ENCODE assay signal across 16 cellular contexts in the genomic region with DNA sequence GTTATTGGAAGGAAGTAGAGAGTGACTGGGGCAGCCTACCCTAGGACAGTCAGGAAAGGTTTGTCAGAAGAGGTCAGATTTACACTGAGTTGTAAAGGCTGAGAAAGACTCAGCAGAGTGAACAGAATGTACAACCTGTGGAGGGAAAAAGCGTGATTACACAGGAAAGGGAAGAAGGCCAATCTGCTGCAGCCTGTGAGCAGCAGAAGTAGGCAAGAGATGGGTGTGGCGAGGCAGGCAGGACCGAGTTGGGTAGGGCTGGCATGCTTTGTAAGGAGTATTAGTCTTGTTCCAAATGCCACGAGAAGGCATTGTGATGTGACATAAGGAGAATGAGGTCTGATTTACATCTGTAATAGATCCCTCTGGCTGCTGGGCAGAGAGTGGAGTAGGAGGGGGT. TPM values are rescaled to one million over a fixed set of nuclear protein-coding genes. Genes with fewer than 3 reads are reported as not detected.
A peak's percentile ranks its signal among the peaks of the same experiment; 100 is the strongest.
DNase-seq lines count a peak whose midpoint lies in the region; ATAC-seq and TF ChIP-seq lines count a peak whose summit lies in the region.
"Had no signal": no experiment of that assay in that cellular context is flagged by ENCODE, and none has a peak within 500 bp of the region (broad histone marks: within the 10 kb centered on the region; RNA-seq: fewer than 3 reads in every experiment).

No MANE protein-coding gene starts in this region.

- no peaks in the 10 kb centered on the region for H3K27me3 ChIP-seq in esophagus muscularis mucosa
- H3K27me3 ChIP-seq in muscle layer of duodenum (ENCODE audit: low read depth, low read length), result no peaks in the 10 kb centered on the region
- no peaks in the 10 kb centered on the region for H3K27me3 ChIP-seq in upper lobe of right lung
- H3K27me3 ChIP-seq: testis had no signal

- TF ChIP-seq POLR2A in esophagus muscularis mucosa (IDR thresholded peaks at IDR 0.05; ENCODE audit: low read depth), result no peak

- H3K36me3 ChIP-seq in esophagus muscularis mucosa, result no peaks in the 10 kb centered on the region
- no peaks in the 10 kb centered on the region for H3K36me3 ChIP-seq in muscle layer of duodenum (ENCODE audit: control insufficient read depth in 1 of 2, insufficient read depth in 2 of 2, low read length in 2 of 2)
- H3K36me3 ChIP-seq in upper lobe of right lung, result no peaks in the 10 kb centered on the region
- H3K36me3 ChIP-seq: prostate gland had no signal

- H3K4me1 ChIP-seq in esophagus muscularis mucosa (peaks cover 23 to 77% (median 72%) of the 10 kb centered on the region in 4 donors), muscle layer of duodenum (ENCODE audit: control insufficient read depth in 1 of 2, insufficient read depth in 2 of 2, low read length in 2 of 2) (peaks cover 6 to 10% of the 10 kb centered on the region in 2 donors), upper lobe of right lung (peaks cover 29% of the 10 kb centered on the region)
- H3K4me1 ChIP-seq: prostate gland, testis had no signal

- H3K4me3 ChIP-seq in esophagus muscularis mucosa, result no peak overlapping the region
- H3K4me3 ChIP-seq in muscle layer of duodenum (ENCODE audit: low read depth in 1 of 2, low read length in 2 of 2), result no peak overlapping the region
- H3K4me3 ChIP-seq in upper lobe of right lung, result no peak overlapping the region
- H3K4me3 ChIP-seq: prostate gland, testis had no signal

- H3K27ac ChIP-seq in esophagus muscularis mucosa (replicated peaks in 1 of 4), result peak overlapping the region; percentile 46 to 62 (median 55)
- peak overlapping the region; percentile 7 for H3K27ac ChIP-seq in muscle layer of duodenum (ENCODE audit: low read length)
- H3K27ac ChIP-seq in upper lobe of right lung, result peak overlapping the region; percentile 20
- H3K27ac ChIP-seq: prostate gland, testis had no signal

- DNase-seq in NOMO-1 treated with DMSO at 0.1 percent for 48 hours (lab: John Stamatoyannopoulos, UW; ENCODE audit: unreplicated experiment) (peak; percentile 35), esophagus muscularis mucosa (ENCODE audit: extremely low spot score) (no peak), upper lobe of right lung (peak; percentile 76), NCI-H2029 treated with DMSO at 0.1 percent for 48 hours (lab: John Stamatoyannopoulos, UW) (no peak), kidney glomerular epithelial cell (lab: John Stamatoyannopoulos, UW) (no peak)
- DNase-seq: activated CD4-positive, alpha-beta T cell treated with anti-CD3 and anti-CD28 coated beads for 1 hour; EL; GOT3; midbrain; NCI-H345; stimulated activated CD4-positive, alpha-beta T cell treated with anti-CD3 and anti-CD28 coated beads, Interleukin-12 subunit alpha, Interleukin-12 subunit beta, amount 100 ng/mL, for 4 hours; testis had no signal

- peaks cover 0 to 5% (median 0%) of the 10 kb centered on the region in 4 donors for H3K9me3 ChIP-seq in esophagus muscularis mucosa
- no peaks in the 10 kb centered on the region for H3K9me3 ChIP-seq in muscle layer of duodenum (ENCODE audit: control insufficient read depth in 1 of 2, low read length in 2 of 2)
- no peaks in the 10 kb centered on the region for H3K9me3 ChIP-seq in upper lobe of right lung
- H3K9me3 ChIP-seq: prostate gland, testis had no signal

- WGBS in esophagus muscularis mucosa, result 74% methylated on average over 4 of the region's 4 CpGs

- no peak for TF ChIP-seq EP300 in esophagus muscularis mucosa (IDR thresholded peaks at IDR 0.05)

- intact Hi-C loops in esophagus muscularis mucosa (cut with DNase I) (no loop called here), upper lobe of right lung (cut with DNase I) (no loop called here)

- peak; percentile 84 for ATAC-seq in upper lobe of right lung
- ATAC-seq in GM21367 (IDR thresholded peaks at IDR 0.05; ENCODE audit: unreplicated experiment), result no peak

- TF ChIP-seq CTCF in esophagus muscularis mucosa (IDR thresholded peaks at IDR 0.05) (no peak), upper lobe of right lung (IDR thresholded peaks at IDR 0.05) (no peak)

RNA-seq across cellular contexts. Expression of a gene that starts 12.6 kb away (rescaled TPM):
- total RNA-seq in esophagus muscularis mucosa (100 to 1,000 TPM; 278 to 487 (median 347) TPM), upper lobe of right lung (67.8 TPM)
- total RNA-seq: B cell had no signal

Comparison
In these comparisons a context has a peak if more than half of its experiments do, and no peak if none do; other contexts are left out.
1. DNase-seq: peak in NOMO-1 treated with DMSO at 0.1 percent for 48 hours (single experiment) and upper lobe of right lung (single experiment); none in esophagus muscularis mucosa (single experiment), NCI-H2029 treated with DMSO at 0.1 percent for 48 hours (single experiment) and kidney glomerular epithelial cell (single experiment).
2. Peak in every context shown above with its lines, with median percentiles within 50 percentile points of each other: H3K27ac ChIP-seq.